ENCODE assay signal across 16 cellular contexts in genomic region chr13:98994080-98994479, GRCh38.
"Had no signal": no experiment of that assay in that cellular context is flagged by ENCODE, and none has a peak within 500 bp of the region (broad histone marks: within the 10 kb centered on the region; RNA-seq: fewer than 3 reads in every experiment).

No MANE protein-coding gene starts in this region.

- DNase-seq: activated CD4-positive, alpha-beta T cell treated with anti-CD3 and anti-CD28 coated beads for 48 hours; activated CD8-positive, alpha-beta memory T cell treated with anti-CD3 and anti-CD28 coated beads, Interleukin-2, amount 50 U/mL, for 48 hours; activated CD8-positive, alpha-beta T cell treated with anti-CD3 and anti-CD28 coated beads, Interleukin-2, amount 10 ng/mL, durations not matched to agents 7 days and 5 days; activated naive CD4-positive, alpha-beta T cell treated with Interleukin-2 at 50 U/mL for 16 hours; foreskin melanocyte; heart right ventricle; kidney; left ventricle myocardium superior; retina; stimulated activated CD4-positive, alpha-beta T cell treated with anti-CD3 and anti-CD28 coated beads, Interleukin-15, amount 100 ng/mL, for 24 hours; stimulated activated CD4-positive, alpha-beta T cell treated with anti-CD3 and anti-CD28 coated beads, Interleukin-4, amount 100 ng/mL, for 4 hours; stimulated activated naive CD8-positive, alpha-beta T cell treated with anti-CD3 and anti-CD28 coated beads, Interleukin-15, amount 100 ng/mL, for 72 hours; T1000; testis had no signal

- H3K27me3 ChIP-seq: cardiac muscle cell, colonic mucosa, testis had no signal

- H3K27me3 Mint-ChIP-seq: stimulated activated naive CD8-positive, alpha-beta T cell treated with anti-CD3 and anti-CD28 coated beads, Interleukin-15, amount 100 ng/mL, for 72 hours had no signal

- H3K9me3 Mint-ChIP-seq: stimulated activated naive CD8-positive, alpha-beta T cell treated with anti-CD3 and anti-CD28 coated beads, Interleukin-15, amount 100 ng/mL, for 72 hours had no signal

- H3K27ac ChIP-seq: cardiac muscle cell, colonic mucosa, heart right ventricle, testis had no signal

- H3K4me3 ChIP-seq: cardiac muscle cell, colonic mucosa, heart right ventricle, testis had no signal

- H3K27ac Mint-ChIP-seq: activated CD8-positive, alpha-beta T cell treated with anti-CD3 and anti-CD28 coated beads, Interleukin-2, amount 10 ng/mL, durations not matched to agents 7 days and 5 days; stimulated activated naive CD8-positive, alpha-beta T cell treated with anti-CD3 and anti-CD28 coated beads, Interleukin-15, amount 100 ng/mL, for 72 hours had no signal

- H3K36me3 ChIP-seq: cardiac muscle cell, colonic mucosa, heart right ventricle had no signal

- H3K4me3 Mint-ChIP-seq: activated CD8-positive, alpha-beta T cell treated with anti-CD3 and anti-CD28 coated beads, Interleukin-2, amount 10 ng/mL, durations not matched to agents 7 days and 5 days had no signal

- ATAC-seq: activated CD8-positive, alpha-beta T cell treated with anti-CD3 and anti-CD28 coated beads, Interleukin-2, amount 10 ng/mL, durations not matched to agents 7 days and 5 days; heart right ventricle; left ventricle myocardium superior had no signal

- H3K9me3 ChIP-seq: colonic mucosa, testis had no signal

- H3K4me1 ChIP-seq: testis had no signal
